22 cellular contexts compared by ENCODE assay signal in the genomic region with DNA sequence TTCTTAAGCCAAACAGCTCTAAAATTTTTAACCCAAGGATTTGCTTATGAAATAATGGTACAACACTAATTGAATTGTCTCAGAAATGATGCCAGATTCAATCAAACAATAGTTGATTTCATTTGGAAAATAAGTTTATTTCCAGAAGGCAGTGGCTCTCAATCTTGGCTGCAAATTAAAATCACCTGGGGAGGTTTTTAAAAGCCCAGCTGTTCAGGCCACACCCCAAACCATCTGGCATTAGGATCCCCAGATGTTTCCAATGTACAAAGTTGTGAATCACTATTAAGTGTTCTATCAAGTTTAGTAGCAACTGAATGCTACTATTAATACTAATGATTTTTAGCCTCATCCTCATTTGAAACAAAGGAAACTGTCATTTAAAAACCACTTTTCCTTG. TPM values are rescaled to one million over a fixed set of nuclear protein-coding genes. Genes with fewer than 3 reads are reported as not detected.
DNase-seq lines count a peak whose midpoint lies in the region; ATAC-seq lines count a peak whose summit lies in the region.
"Had no signal": no experiment of that assay in that cellular context is flagged by ENCODE, and none has a peak within 500 bp of the region (broad histone marks: within the 10 kb centered on the region; RNA-seq: fewer than 3 reads in every experiment).

No MANE protein-coding gene starts in this region.

- peaks cover 48% of the 10 kb centered on the region for H3K36me3 Mint-ChIP-seq in activated naive CD4-positive, alpha-beta T cell treated with anti-CD3 and anti-CD28 coated beads, Interleukin-2, amount 50 U/mL, for 24 hours
- peaks cover 10% of the 10 kb centered on the region for H3K36me3 Mint-ChIP-seq in T-helper 17 cell (ENCODE audit: low read depth)

- H3K27me3 Mint-ChIP-seq in activated naive CD4-positive, alpha-beta T cell treated with anti-CD3 and anti-CD28 coated beads, Interleukin-2, amount 50 U/mL, for 24 hours: no peaks in the 10 kb centered on the region
- no peaks in the 10 kb centered on the region for H3K27me3 Mint-ChIP-seq in T-helper 17 cell
- H3K27me3 Mint-ChIP-seq: activated CD4-positive, alpha-beta T cell treated with anti-CD3 and anti-CD28 coated beads, Interleukin-2, amount 10 ng/mL, durations not matched to agents 7 days and 5 days; type B pancreatic cell had no signal

- ATAC-seq in T-helper 17 cell (no peak), GM21825 (IDR thresholded peaks at IDR 0.05; ENCODE audit: unreplicated experiment) (no peak)
- ATAC-seq: psoas muscle had no signal

- no peak for DNase-seq in activated naive CD4-positive, alpha-beta T cell (lab: John Stamatoyannopoulos, UW)
- DNase-seq in T-helper 17 cell (no peak), fibroblast of peridontal ligament (ENCODE audit: extremely low read depth) (peak; percentile 27), SW480 (ENCODE audit: low spot score) (no peak), NCI-H345 treated with DMSO at 0.1 percent for 48 hours (lab: John Stamatoyannopoulos, UW; ENCODE audit: unreplicated experiment) (no peak)
- no peak for DNase-seq in stimulated activated CD4-positive, alpha-beta T cell treated with anti-CD3 and anti-CD28 coated beads, Interleukin-1b, Interleukin-23, amount 100 ng/mL, for 48 hours
- DNase-seq: activated CD4-positive, alpha-beta T cell treated with anti-CD3 and anti-CD28 coated beads, Interleukin-2, amount 10 ng/mL, durations not matched to agents 7 days and 5 days; activated CD8-positive, alpha-beta memory T cell treated with anti-CD3 and anti-CD28 coated beads, Interleukin-2, amount 50 U/mL, for 48 hours; activated gamma-delta T cell treated with Interleukin-2 at 50 U/mL for 16 hours; C1 segment of cervical spinal cord; DMS53; foreskin melanocyte; KBM-7; mesendoderm; MV-4-11; NCI-H187 treated with DMSO at 0.1 percent for 48 hours; psoas muscle; SW 1271 had no signal

- no peak overlapping the region for H3K4me3 Mint-ChIP-seq in activated naive CD4-positive, alpha-beta T cell treated with anti-CD3 and anti-CD28 coated beads, Interleukin-2, amount 50 U/mL, for 24 hours
- no peak overlapping the region for H3K4me3 Mint-ChIP-seq in T-helper 17 cell
- H3K4me3 Mint-ChIP-seq: activated CD4-positive, alpha-beta T cell treated with anti-CD3 and anti-CD28 coated beads, Interleukin-2, amount 10 ng/mL, durations not matched to agents 7 days and 5 days; type B pancreatic cell had no signal

- no peaks in the 10 kb centered on the region for H3K9me3 ChIP-seq in T-helper 17 cell (ENCODE audit: control insufficient read depth, low read length, poor library complexity, severe bottlenecking)
- H3K9me3 ChIP-seq: ascending aorta, psoas muscle had no signal

- peak overlapping the region; percentile 61 for H3K27ac Mint-ChIP-seq in activated naive CD4-positive, alpha-beta T cell treated with anti-CD3 and anti-CD28 coated beads, Interleukin-2, amount 50 U/mL, for 24 hours
- H3K27ac Mint-ChIP-seq in T-helper 17 cell: peak overlapping the region; percentile 19
- H3K27ac Mint-ChIP-seq: activated CD4-positive, alpha-beta T cell treated with anti-CD3 and anti-CD28 coated beads, Interleukin-2, amount 10 ng/mL, durations not matched to agents 7 days and 5 days; type B pancreatic cell had no signal

- H3K4me1 Mint-ChIP-seq in activated naive CD4-positive, alpha-beta T cell treated with anti-CD3 and anti-CD28 coated beads, Interleukin-2, amount 50 U/mL, for 24 hours: peaks cover 31% of the 10 kb centered on the region
- peaks cover 21% of the 10 kb centered on the region for H3K4me1 Mint-ChIP-seq in T-helper 17 cell

- H3K9me3 Mint-ChIP-seq in activated naive CD4-positive, alpha-beta T cell treated with anti-CD3 and anti-CD28 coated beads, Interleukin-2, amount 50 U/mL, for 24 hours: peaks cover 10% of the 10 kb centered on the region
- H3K9me3 Mint-ChIP-seq: activated CD4-positive, alpha-beta T cell treated with anti-CD3 and anti-CD28 coated beads, Interleukin-2, amount 10 ng/mL, durations not matched to agents 7 days and 5 days had no signal

RNA-seq across cellular contexts. Expression of a gene that starts 22.2 kb away (rescaled TPM):
- 10 to 100 TPM; 14.2 to 18.0 TPM for total RNA-seq in T-helper 17 cell

RNA-seq across cellular contexts. Expression of a gene that starts 44.6 kb away (rescaled TPM):
- 10 to 100 TPM; 13.9 to 21.3 TPM for total RNA-seq in T-helper 17 cell
